Comparison of ENCODE assay signal across 13 cellular contexts in the genomic region with DNA sequence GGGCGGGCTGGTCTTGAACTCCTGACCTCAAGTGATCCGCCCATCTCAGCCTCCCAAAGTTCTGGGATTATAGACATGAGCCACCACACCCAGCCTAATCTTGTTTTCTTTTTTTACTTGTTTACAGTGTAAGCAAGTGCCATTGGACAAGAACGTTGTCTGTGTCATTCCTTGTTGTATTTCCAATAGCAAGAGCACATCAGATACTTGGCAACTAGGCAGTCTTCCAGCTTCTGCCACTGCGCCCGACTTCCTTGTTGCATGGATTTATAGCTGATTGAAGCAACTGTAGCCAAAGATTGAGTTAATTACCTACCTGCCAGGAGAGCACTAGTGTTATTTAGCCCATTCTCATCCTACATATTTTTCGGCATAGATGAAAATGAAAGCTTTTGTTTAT.
"Had no signal": no experiment of that assay in that cellular context is flagged by ENCODE, and none has a peak within 500 bp of the region (broad histone marks: within the 10 kb centered on the region; RNA-seq: fewer than 3 reads in every experiment).

No MANE protein-coding gene starts in this region.

- DNase-seq: activated CD4-positive, alpha-beta memory T cell treated with anti-CD3 and anti-CD28 coated beads, Interleukin-2, amount 10 ng/mL, durations not matched to agents 7 days and 5 days; activated CD4-positive, CD25-positive, alpha-beta regulatory T cell treated with anti-CD3 and anti-CD28 coated beads, Interleukin-2, amount 50 U/mL, for 72 hours; activated naive CD4-positive, alpha-beta T cell; body of pancreas; central memory CD4-positive, alpha-beta T cell; effector memory CD4-positive, alpha-beta T cell; heart left ventricle; immature natural killer cell; mesendoderm; occipital lobe; right cardiac atrium had no signal

- H3K27me3 Mint-ChIP-seq: activated CD4-positive, alpha-beta memory T cell treated with anti-CD3 and anti-CD28 coated beads, Interleukin-2, amount 10 ng/mL, durations not matched to agents 7 days and 5 days had no signal

- H3K4me3 ChIP-seq: body of pancreas, heart left ventricle, SJSA1 had no signal

- H3K9me3 ChIP-seq: body of pancreas, heart left ventricle, SJSA1 had no signal

- H3K4me3 Mint-ChIP-seq: activated CD4-positive, alpha-beta memory T cell treated with anti-CD3 and anti-CD28 coated beads, Interleukin-2, amount 10 ng/mL, durations not matched to agents 7 days and 5 days had no signal

- H3K4me1 ChIP-seq: SJSA1 had no signal

- H3K27ac Mint-ChIP-seq: activated CD4-positive, alpha-beta memory T cell treated with anti-CD3 and anti-CD28 coated beads, Interleukin-2, amount 10 ng/mL, durations not matched to agents 7 days and 5 days; immature natural killer cell had no signal

- ATAC-seq: body of pancreas, heart left ventricle, right cardiac atrium had no signal

- H3K9me3 Mint-ChIP-seq: activated CD4-positive, alpha-beta memory T cell treated with anti-CD3 and anti-CD28 coated beads, Interleukin-2, amount 10 ng/mL, durations not matched to agents 7 days and 5 days; immature natural killer cell; nephron had no signal
